In genomic region chr1:203626910-203627246, GRCh38 we compare ENCODE assay signal across 8 cellular contexts.
A peak's percentile ranks its signal among the peaks of the same experiment; 100 is the strongest.
DNase-seq lines count a peak whose midpoint lies in the region; ATAC-seq and TF ChIP-seq lines count a peak whose summit lies in the region.

No MANE protein-coding gene starts in this region.

- H3K4me2 ChIP-seq in OCI-LY3 (ENCODE audit: low read length): peak overlapping the region; percentile 87

- no peaks in the 10 kb centered on the region for H3K9me3 ChIP-seq in OCI-LY3 (ENCODE audit: insufficient read depth, low read length)
- no peaks in the 10 kb centered on the region for H3K9me3 ChIP-seq in neuron (ENCODE audit: low read length)

- H3K4me1 ChIP-seq in OCI-LY3 (ENCODE audit: low read length) (peaks cover 23% of the 10 kb centered on the region), neuron (ENCODE audit: insufficient read depth, low read length) (peaks cover 40% of the 10 kb centered on the region)

- H3K9ac ChIP-seq in OCI-LY3 (ENCODE audit: low read length): peak overlapping the region; percentile 62

- DNase-seq in GM12864 (ENCODE audit: low read depth) (no peak), epithelial cell of esophagus (ENCODE audit: low read depth) (no peak), GM10248 (ENCODE audit: extremely low spot score) (no peak), NCI-H226 (no peak), NCI-H187 treated with DMSO at 0.1 percent for 48 hours (lab: John Stamatoyannopoulos, UW) (no peak)

- peak overlapping the region; percentile 87 for H2AFZ ChIP-seq in OCI-LY3 (ENCODE audit: low read depth, low read length)
- peak overlapping the region; percentile 0 for H2AFZ ChIP-seq in neuron (ENCODE audit: low read depth, low read length)

- no peaks in the 10 kb centered on the region for H4K20me1 ChIP-seq in OCI-LY3 (ENCODE audit: insufficient read depth, low read length)

- POLR2A ChIA-PET in GM10248 (lab: Yijun Ruan, JAX): interaction anchor here (0.6 to 0.7 kb wide), 2 partner anchors 41 to 1659 kb away, joined by 3 read pairs; no protein-coding TSS in a partner anchor

- H3K27me3 ChIP-seq in OCI-LY3 (ENCODE audit: low read depth, low read length) (peaks cover 36% of the 10 kb centered on the region), neuron (ENCODE audit: insufficient read depth, low read length) (no peaks in the 10 kb centered on the region)

- no peak overlapping the region for H3K27ac ChIP-seq in OCI-LY3 (ENCODE audit: low read length)

- H3K79me2 ChIP-seq in OCI-LY3 (ENCODE audit: low read length): no peaks in the 10 kb centered on the region

- ATAC-seq in HG03097 (IDR thresholded peaks at IDR 0.05; ENCODE audit: low FRiP score, unreplicated experiment): no peak

- TF ChIP-seq CTCF in GM12864 (IDR thresholded peaks at IDR 0.05; ENCODE audit: low read depth, low read length, missing control alignments): no peak
- no peak for TF ChIP-seq CTCF in OCI-LY3 (IDR thresholded peaks at IDR 0.05; ENCODE audit: low read depth, low read length)
- no peak for TF ChIP-seq CTCF in epithelial cell of esophagus (IDR thresholded peaks at IDR 0.05; ENCODE audit: insufficient read depth, low read depth, low read length, missing control alignments)
- no peak for TF ChIP-seq CTCF in GM10248 (IDR thresholded peaks at IDR 0.05; ENCODE audit: control extremely low read depth, extremely low read depth, low read depth, missing control alignments)

- no peaks in the 10 kb centered on the region for H3K36me3 ChIP-seq in OCI-LY3 (replicated peaks; ENCODE audit: low read depth, low read length)
- H3K36me3 ChIP-seq in neuron (ENCODE audit: insufficient read depth, low read length): no peaks in the 10 kb centered on the region

- CTCF ChIA-PET in GM10248 (lab: Yijun Ruan, JAX): interaction anchor here (1.2 to 3.3 kb wide), 7 partner anchors 8 to 124 kb away, joined by 3 to 33 read pairs (median 4); no protein-coding TSS in a partner anchor

- H3K4me3 ChIP-seq in GM12864 (ENCODE audit: low read depth, low read length) (peak overlapping the region; percentile 15), OCI-LY3 (ENCODE audit: low read length) (peak overlapping the region; percentile 76), epithelial cell of esophagus (ENCODE audit: low read length) (peak overlapping the region; percentile 82), neuron (ENCODE audit: low read length) (peak overlapping the region; percentile 70)

Comparison
In these comparisons a context has a peak if more than half of its experiments do, and no peak if none do; other contexts are left out.
1. H3K4me3 ChIP-seq: peak in every context shown above with its lines; median percentile 82 in epithelial cell of esophagus; 76 in OCI-LY3; 70 in neuron; 15 in GM12864.